ENCODE assay signal across 9 cellular contexts in genomic region chr6:56772737-56773184, GRCh38.
DNase-seq lines count a peak whose midpoint lies in the region; ATAC-seq, FAIRE-seq and TF ChIP-seq lines count a peak whose summit lies in the region.
"Had no signal": no experiment of that assay in that cellular context is flagged by ENCODE, and none has a peak within 500 bp of the region (broad histone marks: within the 10 kb centered on the region; RNA-seq: fewer than 3 reads in every experiment).

No MANE protein-coding gene starts in this region.

- TF ChIP-seq RAD21 in HCT116 (IDR thresholded peaks at IDR 0.05; ENCODE audit: low read depth), result peak; percentile 25; the same call in 1 of the 2 replicates
- TF ChIP-seq RAD21 in HepG2 (CRISPR knock-in tag; IDR thresholded peaks at IDR 0.05), result no peak

- 0 out of 2 replicates have a peak, but pooled peaks cover 3% of the 10 kb centered on the region for H4K20me1 ChIP-seq in HCT116 (ENCODE audit: insufficient read depth)
- no peaks in the 10 kb centered on the region for H4K20me1 ChIP-seq in HepG2 (ENCODE audit: insufficient read depth, low read length)
- H4K20me1 ChIP-seq: BLaER1 had no signal

- in situ Hi-C loops in HepG2 (cut with HindIII; ENCODE audit: extremely low pct_ligation_motif_present, low pct_unique_long_range_greater_than_20kb), result no loop called here

- TF ChIP-seq EP300 in HepG2 (IDR thresholded peaks at IDR 0.05; ENCODE audit: low read depth in 2 of 2, low read length in 2 of 2) (no peak), HepG2 (CRISPR knock-in tag; IDR thresholded peaks at IDR 0.05; ENCODE audit: borderline replicate concordance) (no peak)

- DNase-seq in A172 (ENCODE audit: low spot score) (peak; percentile 61), HCT116 (ENCODE audit: low read depth, low spot score) (no peak), ascending aorta (ENCODE audit: low spot score in 2 of 2) (peak; percentile 26 to 82), HepG2 (ENCODE audit: low spot score) (no peak)
- no peak for DNase-seq in effector memory CD4-positive, alpha-beta T cell

- H3K79me2 ChIP-seq in HCT116 (ENCODE audit: insufficient read depth, low read length) (peaks cover 78% of the 10 kb centered on the region), HepG2 (ENCODE audit: insufficient read depth, low read length) (no peaks in the 10 kb centered on the region)

- H3K4me3 ChIP-seq in HCT116 (replicated peaks in 1 of 2; ENCODE audit: low read depth in 1 of 2, low read length in 2 of 2), result no peak overlapping the region
- no peak overlapping the region for H3K4me3 ChIP-seq in ascending aorta
- no peak overlapping the region for H3K4me3 ChIP-seq in iPS-18a (ENCODE audit: low read length)
- no peak overlapping the region for H3K4me3 ChIP-seq in effector memory CD4-positive, alpha-beta T cell (ENCODE audit: insufficient read depth, low read depth, low read length, poor library complexity, severe bottlenecking)
- no peak overlapping the region for H3K4me3 ChIP-seq in HepG2 (replicated peaks in 1 of 3; ENCODE audit: insufficient read depth in 1 of 3, low read depth in 2 of 3, low read length in 3 of 3)
- H3K4me3 ChIP-seq: BLaER1 had no signal

- BruUV-seq in HCT116 (replicated peaks; lab: Mats Ljungman, UMichigan) (no TSS peak), HepG2 (replicated peaks; lab: Mats Ljungman, UMichigan) (no TSS peak)

- TF ChIP-seq POLR2A in HCT116 (IDR thresholded peaks at IDR 0.05; ENCODE audit: borderline replicate concordance, extremely low read depth, insufficient read depth, insufficient read length) (no peak), HepG2 (IDR thresholded peaks at IDR 0.05; ENCODE audit: insufficient read depth in 1 of 2, low read depth in 2 of 2, low read length in 2 of 2) (no peak)

- no peak for FAIRE-seq in HepG2 (lab: Jason Lieb, UNC)

- peak; percentile 81 for ATAC-seq in HCT116
- no peak for ATAC-seq in HG03045 (IDR thresholded peaks at IDR 0.05; ENCODE audit: unreplicated experiment)
- ATAC-seq in GM21526 (IDR thresholded peaks at IDR 0.05; ENCODE audit: low FRiP score, unreplicated experiment), result no peak
- ATAC-seq in HepG2, result no peak

- CTCF ChIA-PET in HCT116 (lab: Charles Lee), result interaction anchor here (1.1 kb wide), 1 partner anchor 73 kb away, joined by 3 read pairs; no protein-coding TSS in a partner anchor
- CTCF ChIA-PET in HepG2 (lab: Yijun Ruan, JAX; ENCODE audit: low intra/inter-chr PET ratio, low total read pairs), result no interaction called here

- TF ChIP-seq CTCF in HCT116 (IDR thresholded peaks at IDR 0.05 in 2 of 3, conservative IDR thresholded peaks at IDR 0.05 in 1 of 3; ENCODE audit: borderline replicate concordance in 1 of 3, insufficient read depth in 1 of 3, low read depth in 2 of 3, low read length in 2 of 3), result peak in 1 of 3 experiments; percentile 12; a peak in 1 of 6 replicates
- peak in 2 of 3 experiments; percentile 9 to 12 for TF ChIP-seq CTCF in ascending aorta (IDR thresholded peaks at IDR 0.05)
- TF ChIP-seq CTCF in HepG2 (CRISPR knock-in tag; IDR thresholded peaks at IDR 0.05), result no peak

- POLR2A ChIA-PET in HCT116 (lab: Charles Lee), result no interaction called here
- POLR2A ChIA-PET in HepG2 (lab: Yijun Ruan, JAX), result no interaction called here

- H2AFZ ChIP-seq in HCT116 (ENCODE audit: low read depth, low read length, poor library complexity, severe bottlenecking), result no peak overlapping the region
- no peak overlapping the region for H2AFZ ChIP-seq in HepG2 (ENCODE audit: low read length)

- RAD21 ChIA-PET in HCT116 (lab: Charles Lee; ENCODE audit: low non-redundant PET in 1 of 2, low total read pairs in 2 of 2, uncharacterized antibody in 2 of 2, unreplicated experiment in 2 of 2), result no interaction called here

- H3K9ac ChIP-seq in HCT116 (ENCODE audit: low read length) (no peak overlapping the region), iPS-18a (ENCODE audit: low read length) (no peak overlapping the region), HepG2 (ENCODE audit: insufficient read depth, low read depth, low read length) (no peak overlapping the region)
- H3K9ac ChIP-seq: BLaER1 had no signal

- H3K27ac ChIP-seq in HCT116 (ENCODE audit: low read depth, low read length), result peak overlapping the region; percentile 2; the same call in 1 of the 2 replicates
- peak overlapping the region; percentile 43 to 68 for H3K27ac ChIP-seq in ascending aorta
- H3K27ac ChIP-seq in iPS-18a (ENCODE audit: low read length), result peak overlapping the region; percentile 52
- H3K27ac ChIP-seq in effector memory CD4-positive, alpha-beta T cell (ENCODE audit: insufficient read depth, low read length, poor library complexity, severe bottlenecking), result no peak overlapping the region
- H3K27ac ChIP-seq in HepG2 (ENCODE audit: extremely low read length, insufficient read depth, low read length), result no peak overlapping the region
- H3K27ac ChIP-seq: BLaER1 had no signal

- H3K36me3 ChIP-seq in HCT116 (ENCODE audit: control insufficient read depth in 1 of 2, insufficient read depth in 2 of 2, low read length in 2 of 2) (no peaks in the 10 kb centered on the region), ascending aorta (no peaks in the 10 kb centered on the region), iPS-18a (ENCODE audit: control insufficient read depth, low read depth, low read length) (no peaks in the 10 kb centered on the region), HepG2 (replicated peaks in 1 of 2; ENCODE audit: control insufficient read depth in 1 of 2, insufficient read depth in 2 of 2, low read length in 2 of 2) (no peaks in the 10 kb centered on the region)
- H3K36me3 ChIP-seq in effector memory CD4-positive, alpha-beta T cell (ENCODE audit: control insufficient read depth, insufficient read depth, low read length), result no peaks in the 10 kb centered on the region
- H3K36me3 ChIP-seq: BLaER1 had no signal

- H3K9me3 ChIP-seq in HCT116 (ENCODE audit: control insufficient read depth in 1 of 2, insufficient read depth in 1 of 2, low read depth in 1 of 2, low read length in 2 of 2), result no peaks in the 10 kb centered on the region
- H3K9me3 ChIP-seq in ascending aorta, result no peaks in the 10 kb centered on the region
- H3K9me3 ChIP-seq in iPS-18a (ENCODE audit: control insufficient read depth, low read depth, low read length), result no peaks in the 10 kb centered on the region
- H3K9me3 ChIP-seq in effector memory CD4-positive, alpha-beta T cell (ENCODE audit: control insufficient read depth, low read length), result no peaks in the 10 kb centered on the region
- no peaks in the 10 kb centered on the region for H3K9me3 ChIP-seq in HepG2 (ENCODE audit: low read length)
- H3K9me3 ChIP-seq: BLaER1 had no signal

- H3K27me3 ChIP-seq in HCT116 (ENCODE audit: insufficient read depth, low read length) (no peaks in the 10 kb centered on the region), ascending aorta (no peaks in the 10 kb centered on the region), iPS-18a (ENCODE audit: control insufficient read depth, insufficient read depth, low read length) (no peaks in the 10 kb centered on the region), HepG2 (ENCODE audit: control insufficient read depth in 1 of 2, insufficient read depth in 2 of 2, low read length in 2 of 2) (no peaks in the 10 kb centered on the region)
- no peaks in the 10 kb centered on the region for H3K27me3 ChIP-seq in effector memory CD4-positive, alpha-beta T cell (replicated peaks; ENCODE audit: control insufficient read depth, insufficient read depth, low read length, poor library complexity, severe bottlenecking)
- H3K27me3 ChIP-seq: BLaER1 had no signal

- 79% methylated on average over 1 of the region's 1 CpG for WGBS in HepG2 (ENCODE audit: low lambda C conversion rate)

- peak overlapping the region; percentile 11; the same call in 1 of the 2 replicates for H3K4me2 ChIP-seq in HCT116 (ENCODE audit: low read length)
- H3K4me2 ChIP-seq in HepG2 (ENCODE audit: low read depth, low read length), result no peak overlapping the region
- H3K4me2 ChIP-seq: BLaER1 had no signal

- intact Hi-C loops in HCT116 (cut with micrococcal nuclease), result no loop called here
- intact Hi-C loops in ascending aorta (cut with DNase I), result loop anchor here (5.0 kb wide), 1 partner anchor 70 kb away; no protein-coding TSS in a partner anchor
- intact Hi-C loops in HepG2 (cut with micrococcal nuclease; ENCODE audit: unreplicated experiment), result no loop called here

- H3K4me1 ChIP-seq in HCT116 (ENCODE audit: control insufficient read depth in 1 of 2, insufficient read depth in 2 of 2, low read length in 2 of 2) (peaks cover 32 to 34% of the 10 kb centered on the region in 2 experiments), ascending aorta (peaks cover 6 to 31% of the 10 kb centered on the region in 2 donors), iPS-18a (ENCODE audit: control insufficient read depth, low read depth, low read length) (peaks cover 33% of the 10 kb centered on the region), HepG2 (ENCODE audit: insufficient read depth, low read length) (no peaks in the 10 kb centered on the region)
- no peaks in the 10 kb centered on the region for H3K4me1 ChIP-seq in effector memory CD4-positive, alpha-beta T cell (ENCODE audit: control insufficient read depth, insufficient read depth, low read length, poor library complexity, severe bottlenecking)
- H3K4me1 ChIP-seq: BLaER1 had no signal

- no peaks in the 10 kb centered on the region for H3K9me2 ChIP-seq in HCT116 (ENCODE audit: insufficient read depth)

TF ChIP-seq in HCT116, 20 proteins besides CTCF, POLR2A, EP300 and RAD21:
- no peak for TF ChIP-seq EGR1 (IDR thresholded peaks at IDR 0.05; ENCODE audit: low read depth)
- peak; percentile 46; the same call in 1 of the 2 replicates for TF ChIP-seq MAX (IDR thresholded peaks at IDR 0.05)

TF ChIP-seq in HepG2, 621 proteins besides CTCF, POLR2A, EP300 and RAD21 (continues in another document):
- no peak for TF ChIP-seq NFYC (CRISPR knock-in tag; IDR thresholded peaks at IDR 0.05)
- no peak for TF ChIP-seq POLR2G (IDR thresholded peaks at IDR 0.05; ENCODE audit: low read depth, low read length)
- TF ChIP-seq E2F2 (CRISPR knock-in tag; IDR thresholded peaks at IDR 0.05; ENCODE audit: borderline replicate concordance), result no peak
- no peak for TF ChIP-seq DDIT3 (CRISPR knock-in tag; IDR thresholded peaks at IDR 0.05)
- TF ChIP-seq KDM1A (CRISPR knock-in tag; IDR thresholded peaks at IDR 0.05), result no peak
- TF ChIP-seq TBX3 (IDR thresholded peaks at IDR 0.05; ENCODE audit: borderline replicate concordance), result no peak
- no peak for TF ChIP-seq ZNF660 (CRISPR knock-in tag; IDR thresholded peaks at IDR 0.05; ENCODE audit: borderline replicate concordance, low read depth)

Comparison
In these comparisons a context has a peak if more than half of its experiments do, and no peak if none do; other contexts are left out.
1. DNase-seq: peak in A172 (single experiment) and ascending aorta (2 of 2); none in HCT116 (single experiment), effector memory CD4-positive, alpha-beta T cell (0 of 3) and HepG2 (single experiment).
2. H3K27ac ChIP-seq: peak in HCT116 (single experiment), ascending aorta (2 of 2) and iPS-18a (single experiment); none in effector memory CD4-positive, alpha-beta T cell (single experiment) and HepG2 (single experiment).